ENCODE assay signal across 1 cellular context in genomic region chr10:86681047-86681446, GRCh38.
TF ChIP-seq lines count a peak whose summit lies in the region.

No MANE protein-coding gene starts in this region.

TF ChIP-seq in WTC11, 78 proteins besides CTCF, POLR2A, EP300 and RAD21:
- no peak for TF ChIP-seq PRRX2 (CRISPR knock-in tag; IDR thresholded peaks at IDR 0.05)
